1 cellular context compared by ENCODE assay signal in the genomic region with DNA sequence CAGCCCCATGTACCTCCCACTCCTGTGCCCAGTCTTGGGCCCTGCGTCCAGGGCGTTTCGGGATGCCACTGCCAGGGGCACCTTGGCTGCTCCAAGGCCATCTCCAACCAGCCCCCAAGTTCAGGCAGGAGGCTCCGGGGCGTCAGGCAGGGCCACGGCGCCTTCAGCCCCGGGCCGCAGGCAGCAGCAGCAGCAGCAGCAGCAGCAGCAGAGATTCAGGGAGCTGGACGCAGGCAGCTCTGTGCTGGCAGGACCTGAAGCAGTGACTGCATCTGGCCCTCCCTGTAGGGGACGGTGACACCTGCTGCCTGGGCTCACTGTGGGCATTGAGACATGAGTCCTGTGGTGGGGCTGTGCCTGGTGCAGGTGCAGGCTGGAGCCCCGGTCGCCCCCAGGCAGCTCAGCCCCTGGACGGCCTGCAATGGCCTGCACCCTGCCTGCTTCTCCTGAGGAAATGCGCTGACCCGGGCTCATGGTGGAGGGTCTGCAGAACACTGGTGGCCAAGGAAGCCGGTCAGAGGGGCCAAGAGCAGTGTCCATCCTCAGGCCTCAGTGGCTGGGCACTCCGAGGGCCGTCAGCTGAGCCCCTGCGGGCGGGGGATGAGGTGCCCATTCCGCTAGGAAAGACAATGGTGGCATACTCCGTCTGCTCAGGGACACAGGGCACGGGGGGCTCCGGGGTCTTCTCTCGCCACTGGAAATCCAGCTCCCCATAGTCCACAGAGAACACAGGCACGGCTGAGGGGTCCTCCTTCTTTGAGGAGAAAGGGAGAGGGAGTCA.
TF ChIP-seq lines count a peak whose summit lies in the region.

No MANE protein-coding gene starts in this region.

TF ChIP-seq in WTC11, 78 proteins besides CTCF, POLR2A, EP300 and RAD21 (continued from another document):
- TF ChIP-seq, protein P1, sequence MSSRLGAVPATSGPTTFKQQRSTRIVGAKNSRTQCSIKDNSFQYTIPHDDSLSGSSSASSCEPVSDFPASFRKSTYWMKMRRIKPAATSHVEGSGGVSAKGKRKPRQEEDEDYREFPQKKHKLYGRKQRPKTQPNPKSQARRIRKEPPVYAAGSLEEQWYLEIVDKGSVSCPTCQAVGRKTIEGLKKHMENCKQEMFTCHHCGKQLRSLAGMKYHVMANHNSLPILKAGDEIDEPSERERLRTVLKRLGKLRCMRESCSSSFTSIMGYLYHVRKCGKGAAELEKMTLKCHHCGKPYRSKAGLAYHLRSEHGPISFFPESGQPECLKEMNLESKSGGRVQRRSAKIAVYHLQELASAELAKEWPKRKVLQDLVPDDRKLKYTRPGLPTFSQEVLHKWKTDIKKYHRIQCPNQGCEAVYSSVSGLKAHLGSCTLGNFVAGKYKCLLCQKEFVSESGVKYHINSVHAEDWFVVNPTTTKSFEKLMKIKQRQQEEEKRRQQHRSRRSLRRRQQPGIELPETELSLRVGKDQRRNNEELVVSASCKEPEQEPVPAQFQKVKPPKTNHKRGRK (CRISPR knock-in tag; IDR thresholded peaks at IDR 0.05; ENCODE audit: borderline replicate concordance) = no peak
